ENCODE assay signal across 13 cellular contexts in genomic region chr13:59269476-59269875, GRCh38.
DNase-seq lines count a peak whose midpoint lies in the region; TF ChIP-seq lines count a peak whose summit lies in the region.
"Had no signal": no experiment of that assay in that cellular context is flagged by ENCODE, and none has a peak within 500 bp of the region (broad histone marks: within the 10 kb centered on the region; RNA-seq: fewer than 3 reads in every experiment).

No MANE protein-coding gene starts in this region.

- peak; percentile 55 for DNase-seq in AG10803 (ENCODE audit: low read depth)
- DNase-seq in NCI-H226: peak; percentile 90
- peak; percentile 54 to 87 for DNase-seq in cardiac fibroblast (ENCODE audit: low read depth in 2 of 2)
- peak; percentile 48 for DNase-seq in kidney glomerular epithelial cell (lab: John Stamatoyannopoulos, UW)
- DNase-seq in T-helper 1 cell: no peak
- no peak for DNase-seq in activated CD4-positive, CD25-positive, alpha-beta regulatory T cell treated with anti-CD3 and anti-CD28 coated beads, Interleukin-2, amount 50 U/mL, for 72 hours
- DNase-seq in spleen: no peak
- no peak for DNase-seq in testis
- DNase-seq: ACHN; activated CD4-positive, alpha-beta T cell treated with anti-CD3 and anti-CD28 coated beads for 48 hours; H9; NCI-H1694; nephron progenitor cell had no signal

- H3K4me1 ChIP-seq in spleen (no peaks in the 10 kb centered on the region), testis (no peaks in the 10 kb centered on the region)

- intact Hi-C loops in spleen (cut with DNase I; ENCODE audit: low total_unique reads): no loop called here
- intact Hi-C loops in testis (cut with DNase I; ENCODE audit: low total_unique reads): no loop called here

- TF ChIP-seq CTCF in AG10803 (conservative IDR thresholded peaks at IDR 0.05; ENCODE audit: low read length) (no peak), cardiac fibroblast (IDR thresholded peaks at IDR 0.05; ENCODE audit: low read depth, low read length) (no peak), spleen (IDR thresholded peaks at IDR 0.05 in 8 of 11, conservative IDR thresholded peaks at IDR 0.05 in 3 of 11) (no peak), testis (IDR thresholded peaks at IDR 0.05) (no peak)

- no peaks in the 10 kb centered on the region for H3K27me3 ChIP-seq in spleen (replicated peaks in 1 of 7)
- no peaks in the 10 kb centered on the region for H3K27me3 ChIP-seq in testis

- H3K27ac ChIP-seq in spleen: no peak overlapping the region
- no peak overlapping the region for H3K27ac ChIP-seq in testis

- no peak overlapping the region for H3K4me3 ChIP-seq in AG10803 (ENCODE audit: low read length)
- no peak overlapping the region for H3K4me3 ChIP-seq in cardiac fibroblast (replicated peaks in 1 of 2; ENCODE audit: low read depth in 2 of 2, low read length in 2 of 2)
- no peak overlapping the region for H3K4me3 ChIP-seq in spleen
- H3K4me3 ChIP-seq in testis: no peak overlapping the region

- no peak for TF ChIP-seq POLR2A in spleen (IDR thresholded peaks at IDR 0.05)
- no peak for TF ChIP-seq POLR2A in testis (IDR thresholded peaks at IDR 0.05)

- H3K9me3 ChIP-seq in spleen (no peaks in the 10 kb centered on the region), testis (no peaks in the 10 kb centered on the region)

- 82 to 92% (median 84%) methylated on average over 2 of the region's 2 CpGs for WGBS in spleen, 5 donors
- WGBS in testis, 2 donors: 92 to 94% methylated on average over 2 of the region's 2 CpGs

- no peaks in the 10 kb centered on the region for H3K36me3 ChIP-seq in spleen
- no peaks in the 10 kb centered on the region for H3K36me3 ChIP-seq in testis (ENCODE audit: low read depth, missing control alignments)

Comparison
In these comparisons a context has a peak if more than half of its experiments do, and no peak if none do; other contexts are left out.
1. DNase-seq: peak in AG10803 (single experiment), NCI-H226 (single experiment), cardiac fibroblast (2 of 2) and kidney glomerular epithelial cell (single experiment); none in T-helper 1 cell (0 of 5), activated CD4-positive, CD25-positive, alpha-beta regulatory T cell treated with anti-CD3 and anti-CD28 coated beads, Interleukin-2, amount 50 U/mL, for 72 hours (single experiment), spleen (single experiment) and testis (single experiment).